Comparison of ENCODE assay signal across 2 cellular contexts in the genomic region with DNA sequence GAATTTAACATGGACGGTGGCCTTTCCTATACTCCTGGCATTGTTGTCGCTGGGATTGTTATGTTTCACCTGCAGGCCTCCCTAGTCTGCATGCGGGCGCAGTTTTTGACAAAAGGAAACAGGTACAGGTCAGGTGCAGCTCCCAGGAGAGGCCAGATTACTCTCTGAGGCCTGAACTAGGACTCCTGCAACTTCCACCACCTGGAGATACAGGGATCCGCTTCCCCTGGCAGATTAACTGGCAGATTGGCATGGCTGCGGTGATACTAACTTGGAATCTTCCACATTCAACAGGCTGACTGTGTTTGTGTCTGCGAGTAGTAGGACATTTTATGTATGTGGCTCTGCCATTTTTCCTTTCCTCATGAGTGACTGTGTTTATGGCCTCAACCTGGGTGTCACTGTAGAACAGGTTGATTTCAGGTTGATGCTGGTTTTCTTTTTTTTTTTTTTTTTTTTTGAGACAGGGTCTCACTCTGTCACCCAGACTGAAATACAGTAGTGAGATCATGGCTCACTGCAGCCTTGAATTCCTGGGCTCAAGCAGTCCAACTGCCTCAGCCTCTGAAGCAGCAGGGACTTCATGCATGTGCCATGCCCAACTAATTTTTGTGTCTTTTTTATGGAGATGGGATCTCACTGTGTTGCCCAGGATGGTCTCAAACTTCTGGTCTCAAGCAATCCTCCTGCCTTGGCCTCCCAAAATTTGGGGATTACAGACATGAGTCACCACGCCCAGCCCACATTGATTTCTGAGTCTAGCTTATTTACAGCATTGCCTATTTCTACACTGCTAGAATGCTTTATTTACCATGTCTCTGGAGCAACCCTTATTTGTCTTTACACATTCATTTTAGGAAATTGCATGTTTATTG.
TF ChIP-seq lines count a peak whose summit lies in the region.

No MANE protein-coding gene starts in this region.

TF ChIP-seq in GM23338, 12 proteins besides CTCF, POLR2A, EP300 and RAD21 (continued from another document):
- TF ChIP-seq REST (IDR thresholded peaks at IDR 0.05; ENCODE audit: unreplicated experiment) (no peak), EZH2 (IDR thresholded peaks at IDR 0.05; ENCODE audit: low read depth, unreplicated experiment) (no peak), EZH2phosphoT487 (IDR thresholded peaks at IDR 0.05; ENCODE audit: unreplicated experiment) (no peak), CREB1 (CRISPR knock-in tag; IDR thresholded peaks at IDR 0.05; ENCODE audit: low read depth) (no peak)

TF ChIP-seq in WTC11, 78 proteins besides CTCF, POLR2A, EP300 and RAD21 (continued from another document):
- no peak for TF ChIP-seq MAX (CRISPR knock-in tag; IDR thresholded peaks at IDR 0.05)
TF ChIP-seq in WTC11: peak in this region for 1.
